Comparison of ENCODE assay signal across 17 cellular contexts in the genomic region with DNA sequence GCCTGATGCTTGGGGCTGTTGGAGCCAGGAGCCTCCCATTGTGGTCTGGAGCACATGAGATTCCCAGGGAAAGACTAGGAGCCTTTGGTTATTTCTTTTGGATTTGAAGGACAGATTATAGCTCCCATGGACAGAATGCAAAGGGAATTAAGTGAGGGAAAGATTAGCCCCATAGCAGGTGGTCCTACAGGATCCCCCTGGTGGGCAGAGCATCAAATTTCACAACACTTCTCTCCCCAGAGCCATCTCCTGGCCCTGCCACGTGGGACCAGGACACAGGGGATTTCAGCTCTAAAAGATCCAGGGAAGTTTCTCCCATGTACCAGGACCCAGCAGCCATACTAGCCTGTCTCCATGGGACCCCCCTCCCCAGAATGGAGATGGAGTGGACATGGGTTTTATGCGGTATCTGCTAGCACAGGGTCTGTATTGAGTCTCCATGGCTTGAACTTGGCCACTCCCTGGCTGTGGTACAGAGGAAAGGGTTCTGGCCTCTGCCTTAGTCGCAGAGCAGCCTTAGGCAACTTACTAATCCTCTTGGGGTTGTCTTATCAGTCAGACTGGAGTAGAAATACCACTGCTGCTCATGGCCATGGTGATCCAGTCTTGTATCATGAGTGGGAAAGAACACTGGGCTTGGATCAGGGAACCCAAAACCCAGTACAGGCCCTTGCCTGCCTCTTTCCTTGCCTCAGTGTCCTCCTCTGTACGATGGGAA.
"Had no signal": no experiment of that assay in that cellular context is flagged by ENCODE, and none has a peak within 500 bp of the region (broad histone marks: within the 10 kb centered on the region; RNA-seq: fewer than 3 reads in every experiment).

No MANE protein-coding gene starts in this region.

- H3K36me3 ChIP-seq: right lobe of liver, transverse colon had no signal

- H3K4me1 ChIP-seq: body of pancreas, psoas muscle, right lobe of liver had no signal

- H3K4me3 ChIP-seq: body of pancreas, psoas muscle, right lobe of liver, transverse colon had no signal

- H3K27ac Mint-ChIP-seq: activated CD4-positive, alpha-beta T cell treated with anti-CD3 and anti-CD28 coated beads, Interleukin-2, amount 10 ng/mL, durations not matched to agents 7 days and 5 days; activated naive CD4-positive, alpha-beta T cell treated with anti-CD3 and anti-CD28 coated beads, Interleukin-2, amount 10 ng/mL, durations not matched to agents 7 days and 5 days; dendritic cell treated with granulocyte-macrophage colony-stimulating factor and Interleukin-4, amounts not matched to agents 40 ng/mL and 50 ng/mL, for 4 days; natural killer cell treated with Interleukin-12 subunit alpha and Interleukin-12 subunit beta and Interleukin-15 and Interleukin-18, amount 100 ng/mL, for 72 hours; T-cell had no signal

- H3K4me1 Mint-ChIP-seq: activated CD4-positive, alpha-beta T cell treated with anti-CD3 and anti-CD28 coated beads, Interleukin-2, amount 10 ng/mL, durations not matched to agents 7 days and 5 days; activated naive CD4-positive, alpha-beta T cell treated with anti-CD3 and anti-CD28 coated beads, Interleukin-2, amount 10 ng/mL, durations not matched to agents 7 days and 5 days; central memory CD8-positive, alpha-beta T cell; T-cell had no signal

- H3K4me3 Mint-ChIP-seq: activated CD4-positive, alpha-beta T cell treated with anti-CD3 and anti-CD28 coated beads, Interleukin-2, amount 10 ng/mL, durations not matched to agents 7 days and 5 days; activated naive CD4-positive, alpha-beta T cell treated with anti-CD3 and anti-CD28 coated beads, Interleukin-2, amount 10 ng/mL, durations not matched to agents 7 days and 5 days; central memory CD8-positive, alpha-beta T cell; dendritic cell treated with granulocyte-macrophage colony-stimulating factor and Interleukin-4, amounts not matched to agents 40 ng/mL and 50 ng/mL, for 4 days; effector memory CD8-positive, alpha-beta T cell; natural killer cell treated with Interleukin-12 subunit alpha and Interleukin-12 subunit beta and Interleukin-15 and Interleukin-18, amount 100 ng/mL, for 72 hours; T-cell had no signal

- H3K27ac ChIP-seq: body of pancreas, psoas muscle, right lobe of liver, transverse colon had no signal

- H3K9me3 Mint-ChIP-seq: activated CD4-positive, alpha-beta T cell treated with anti-CD3 and anti-CD28 coated beads, Interleukin-2, amount 10 ng/mL, durations not matched to agents 7 days and 5 days; activated naive CD4-positive, alpha-beta T cell treated with anti-CD3 and anti-CD28 coated beads, Interleukin-2, amount 10 ng/mL, durations not matched to agents 7 days and 5 days; activated T-helper 2 cell treated with anti-CD3 and anti-CD28 coated beads, Interferon-gamma antibody, Interleukin-2, Interleukin-4, amounts not matched to agents 10 μg/mL and 5 μg/mL and 100 μg/mL, durations not matched to agents 14 hours and 24 hours and 36 hours; central memory CD8-positive, alpha-beta T cell; dendritic cell treated with granulocyte-macrophage colony-stimulating factor and Interleukin-4, amounts not matched to agents 40 ng/mL and 50 ng/mL, for 4 days; effector memory CD8-positive, alpha-beta T cell; natural killer cell treated with Interleukin-12 subunit alpha and Interleukin-12 subunit beta and Interleukin-15 and Interleukin-18, amount 100 ng/mL, for 72 hours; T-cell had no signal

- H3K36me3 Mint-ChIP-seq: activated naive CD4-positive, alpha-beta T cell treated with anti-CD3 and anti-CD28 coated beads, Interleukin-2, amount 10 ng/mL, durations not matched to agents 7 days and 5 days; natural killer cell treated with Interleukin-12 subunit alpha and Interleukin-12 subunit beta and Interleukin-15 and Interleukin-18, amount 100 ng/mL, for 72 hours; T-cell had no signal

- ATAC-seq: body of pancreas; effector memory CD8-positive, alpha-beta T cell; left colon; psoas muscle; right lobe of liver; T-cell had no signal

- H3K27me3 Mint-ChIP-seq: central memory CD8-positive, alpha-beta T cell; dendritic cell treated with granulocyte-macrophage colony-stimulating factor and Interleukin-4, amounts not matched to agents 40 ng/mL and 50 ng/mL, for 4 days; natural killer cell treated with Interleukin-12 subunit alpha and Interleukin-12 subunit beta and Interleukin-15 and Interleukin-18, amount 100 ng/mL, for 72 hours; T-cell had no signal

- H3K9me3 ChIP-seq: body of pancreas, psoas muscle, right lobe of liver, transverse colon had no signal

- DNase-seq: activated CD4-positive, alpha-beta T cell treated with anti-CD3 and anti-CD28 coated beads, Interleukin-2, amount 10 ng/mL, durations not matched to agents 7 days and 5 days; activated naive CD4-positive, alpha-beta T cell treated with anti-CD3 and anti-CD28 coated beads, Interleukin-2, amount 10 ng/mL, durations not matched to agents 7 days and 5 days; body of pancreas; effector memory CD8-positive, alpha-beta T cell; erythroblast; hypothalamus; left colon; psoas muscle; stimulated activated naive CD4-positive, alpha-beta T cell; substantia nigra; T-cell; transverse colon had no signal

- H3K27me3 ChIP-seq: body of pancreas, right lobe of liver, transverse colon had no signal
